ENCODE assay signal across 12 cellular contexts in genomic region chr11:128448487-128448886, GRCh38.
DNase-seq lines count a peak whose midpoint lies in the region; ATAC-seq and TF ChIP-seq lines count a peak whose summit lies in the region.
"Had no signal": no experiment of that assay in that cellular context is flagged by ENCODE, and none has a peak within 500 bp of the region (broad histone marks: within the 10 kb centered on the region; RNA-seq: fewer than 3 reads in every experiment).

No MANE protein-coding gene starts in this region.

- H4K20me1 ChIP-seq in smooth muscle cell (ENCODE audit: low read depth), result no peaks in the 10 kb centered on the region

- H3K4me1 ChIP-seq in HEK293 (ENCODE audit: control insufficient read depth, insufficient read depth, low read length) (no peaks in the 10 kb centered on the region), RWPE2 (ENCODE audit: insufficient read depth, poor library complexity, severe bottlenecking) (peaks cover 17% of the 10 kb centered on the region), smooth muscle cell (ENCODE audit: low read depth) (peaks cover 5% of the 10 kb centered on the region)

- TF ChIP-seq CTCF in HEK293 (tag by site-specific recombination; IDR thresholded peaks at IDR 0.05) (no peak), RWPE2 (IDR thresholded peaks at IDR 0.05; ENCODE audit: poor library complexity, severe bottlenecking) (peak; percentile 69), fibroblast of pulmonary artery (IDR thresholded peaks at IDR 0.05; ENCODE audit: low read length, missing control alignments) (no peak), smooth muscle cell (IDR thresholded peaks at IDR 0.05; ENCODE audit: borderline replicate concordance, insufficient read depth, poor library complexity, severe bottlenecking) (no peak), coronary artery (IDR thresholded peaks at IDR 0.05) (no peak)

- H3K27ac ChIP-seq in HEK293 (ENCODE audit: extremely low read depth, low read depth, low read length) (no peak overlapping the region), RWPE2 (ENCODE audit: poor library complexity, severe bottlenecking) (peak overlapping the region; percentile 66), smooth muscle cell (ENCODE audit: low read depth) (peak overlapping the region; percentile 93), coronary artery (no peak overlapping the region)
- H3K27ac ChIP-seq: heart left ventricle had no signal

- H3K79me2 ChIP-seq in smooth muscle cell (ENCODE audit: low read depth), result no peaks in the 10 kb centered on the region

- H3K4me2 ChIP-seq in smooth muscle cell, result peak overlapping the region; percentile 36

- H3K36me3 ChIP-seq in HEK293 (ENCODE audit: control insufficient read depth in 2 of 2, insufficient read depth in 1 of 2, low read length in 2 of 2), result no peaks in the 10 kb centered on the region
- no peaks in the 10 kb centered on the region for H3K36me3 ChIP-seq in RWPE2 (ENCODE audit: low read depth)
- no peaks in the 10 kb centered on the region for H3K36me3 ChIP-seq in smooth muscle cell (ENCODE audit: low read depth)
- H3K36me3 ChIP-seq: heart left ventricle, thoracic aorta had no signal

- H3K27me3 ChIP-seq in RWPE2 (ENCODE audit: insufficient read depth, poor library complexity, severe bottlenecking) (no peaks in the 10 kb centered on the region), smooth muscle cell (ENCODE audit: low read depth) (no peaks in the 10 kb centered on the region)
- H3K27me3 ChIP-seq: heart left ventricle had no signal

- ATAC-seq in RWPE2 (ENCODE audit: low read depth) (peak; percentile 97), GM18520 (IDR thresholded peaks at IDR 0.05; ENCODE audit: unreplicated experiment) (no peak)
- ATAC-seq: heart left ventricle had no signal

- no peaks in the 10 kb centered on the region for H3F3A ChIP-seq in smooth muscle cell (ENCODE audit: low read depth)

- POLR2A ChIA-PET in HEK293 (lab: Yijun Ruan, JAX), result no interaction called here

- peak overlapping the region; percentile 68 for H3K9ac ChIP-seq in smooth muscle cell (ENCODE audit: low read depth)

- no peaks in the 10 kb centered on the region for H3K9me3 ChIP-seq in HEK293 (ENCODE audit: control insufficient read depth, insufficient read depth, low read depth, low read length)
- H3K9me3 ChIP-seq in RWPE2 (ENCODE audit: severe bottlenecking), result no peaks in the 10 kb centered on the region
- H3K9me3 ChIP-seq in smooth muscle cell (replicated peaks; ENCODE audit: low read depth), result no peaks in the 10 kb centered on the region
- H3K9me3 ChIP-seq: thoracic aorta had no signal

- peak; percentile 89 for DNase-seq in RWPE2 (ENCODE audit: low spot score)
- DNase-seq in fibroblast of pulmonary artery (ENCODE audit: low read depth), result peak; percentile 44
- DNase-seq in smooth muscle cell (lab: John Stamatoyannopoulos, UW; ENCODE audit: unreplicated experiment), result no peak
- DNase-seq in coronary artery (ENCODE audit: low spot score), result no peak
- no peak for DNase-seq in Kasumi-1 (lab: John Stamatoyannopoulos, UW)
- DNase-seq: activated naive CD4-positive, alpha-beta T cell treated with anti-CD3 and anti-CD28 coated beads, Interleukin-2, amount 10 ng/mL, durations not matched to agents 7 days and 5 days; heart left ventricle; MV-4-11; T-helper 1 cell had no signal

- 61% methylated on average over 4 of the region's 4 CpGs for WGBS in smooth muscle cell (ENCODE audit: low lambda C conversion rate)

- no peak overlapping the region for H2AFZ ChIP-seq in smooth muscle cell (ENCODE audit: low read depth)

- H3K4me3 ChIP-seq in HEK293 (ENCODE audit: low read depth, low read length) (no peak overlapping the region), RWPE2 (ENCODE audit: severe bottlenecking) (no peak overlapping the region), fibroblast of pulmonary artery (replicated peaks; ENCODE audit: low read depth, low read length) (no peak overlapping the region), smooth muscle cell (peak overlapping the region; percentile 12), coronary artery (no peak overlapping the region)
- H3K4me3 ChIP-seq: heart left ventricle, thoracic aorta had no signal

- CTCF ChIA-PET in HEK293 (lab: Yijun Ruan, JAX), result interaction anchor here (0.6 kb wide), 1 partner anchor 1813 kb away, joined by 3 read pairs; no protein-coding TSS in a partner anchor

TF ChIP-seq in HEK293, 187 proteins besides CTCF, POLR2A, EP300 and RAD21:
- TF ChIP-seq ZNF704 (tag by site-specific recombination; IDR thresholded peaks at IDR 0.05) (no peak), ZNF221 (tag by site-specific recombination; IDR thresholded peaks at IDR 0.05; ENCODE audit: borderline replicate concordance) (no peak), KLF16 (tag by site-specific recombination; IDR thresholded peaks at IDR 0.05) (no peak), ZNF16 (tag by site-specific recombination; IDR thresholded peaks at IDR 0.05; ENCODE audit: low read depth) (no peak), GLIS2 (tag by site-specific recombination; IDR thresholded peaks at IDR 0.05) (no peak), SCRT1 (tag by site-specific recombination; IDR thresholded peaks at IDR 0.05; ENCODE audit: borderline replicate concordance) (peak; percentile 49; the same call in 1 of the 2 replicates), KLF8 (tag by site-specific recombination; IDR thresholded peaks at IDR 0.05) (no peak)

Comparison
In these comparisons a context has a peak if more than half of its experiments do, and no peak if none do; other contexts are left out.
1. H3K27ac ChIP-seq: peak in RWPE2 (single experiment) and smooth muscle cell (single experiment); none in HEK293 (single experiment) and coronary artery (0 of 2).
2. DNase-seq: peak in RWPE2 (single experiment) and fibroblast of pulmonary artery (single experiment); none in smooth muscle cell (single experiment), coronary artery (single experiment) and Kasumi-1 (0 of 2).